ENCODE assay signal across 17 cellular contexts in genomic region chr13:96617528-96617927, GRCh38.
DNase-seq lines count a peak whose midpoint lies in the region; ATAC-seq and TF ChIP-seq lines count a peak whose summit lies in the region.
"Had no signal": no experiment of that assay in that cellular context is flagged by ENCODE, and none has a peak within 500 bp of the region (broad histone marks: within the 10 kb centered on the region; RNA-seq: fewer than 3 reads in every experiment).

No MANE protein-coding gene starts in this region.

- no peak overlapping the region for H3K27ac ChIP-seq in heart left ventricle
- H3K27ac ChIP-seq: 22Rv1, BLaER1, C4-2B, GM23248 had no signal

- TF ChIP-seq CTCF in heart left ventricle (IDR thresholded peaks at IDR 0.05), result no peak

- H3K36me3 ChIP-seq in endocrine pancreas (ENCODE audit: control insufficient read depth, insufficient read depth, low read length), result no peaks in the 10 kb centered on the region
- H3K36me3 ChIP-seq in heart left ventricle, result no peaks in the 10 kb centered on the region
- H3K36me3 ChIP-seq: BLaER1 had no signal

- H3K4me1 ChIP-seq in endocrine pancreas (ENCODE audit: control insufficient read depth, insufficient read depth, low read length), result peaks cover 9% of the 10 kb centered on the region
- no peaks in the 10 kb centered on the region for H3K4me1 ChIP-seq in heart left ventricle
- H3K4me1 ChIP-seq: BLaER1 had no signal

- no peak overlapping the region for H3K9ac ChIP-seq in endocrine pancreas (ENCODE audit: control insufficient read depth, insufficient read depth, low read length)
- H3K9ac ChIP-seq: BLaER1, GM23248 had no signal

- DNase-seq in NCI-H2171 treated with DMSO at 0.1 percent for 48 hours (lab: John Stamatoyannopoulos, UW), result peak; percentile 16
- DNase-seq in NCI-H2171 (lab: John Stamatoyannopoulos, UW), result no peak
- DNase-seq in NCI-H510A (lab: John Stamatoyannopoulos, UW), result peak; percentile 1
- DNase-seq in RPMI8226, result no peak
- DNase-seq in heart left ventricle, result no peak
- DNase-seq: Caco-2; CD4-positive, CD25-positive, alpha-beta regulatory T cell; CD8-positive, alpha-beta T cell; DMS153; DND-41; GM23248; H7; HCEC 1CT had no signal

- no peak for TF ChIP-seq POLR2A in heart left ventricle (IDR thresholded peaks at IDR 0.05)

- H3K9me3 ChIP-seq in endocrine pancreas (ENCODE audit: control insufficient read depth, low read length) (no peaks in the 10 kb centered on the region), heart left ventricle (no peaks in the 10 kb centered on the region)
- H3K9me3 ChIP-seq: BLaER1, Caco-2 had no signal

- no peak for ATAC-seq in heart left ventricle
- ATAC-seq: CD8-positive, alpha-beta T cell had no signal

- H3K27me3 ChIP-seq in endocrine pancreas (ENCODE audit: control insufficient read depth, insufficient read depth, low read length) (no peaks in the 10 kb centered on the region), heart left ventricle (no peaks in the 10 kb centered on the region)
- H3K27me3 ChIP-seq: BLaER1 had no signal

- WGBS in heart left ventricle, 4 donors, result 70 to 77% (median 76%) methylated on average over 2 of the region's 2 CpGs

- intact Hi-C loops in heart left ventricle (cut with DNase I), result no loop called here

- H3K4me3 ChIP-seq in endocrine pancreas (ENCODE audit: control insufficient read depth, insufficient read depth, low read length) (peak overlapping the region; percentile 12), heart left ventricle (no peak overlapping the region)
- H3K4me3 ChIP-seq: BLaER1, GM23248 had no signal

Comparison
In these comparisons a context has a peak if more than half of its experiments do, and no peak if none do; other contexts are left out.
1. DNase-seq: peak in NCI-H2171 treated with DMSO at 0.1 percent for 48 hours (single experiment) and NCI-H510A (single experiment); none in NCI-H2171 (single experiment), RPMI8226 (single experiment) and heart left ventricle (0 of 5).